ENCODE assay signal across 8 cellular contexts in the genomic region with DNA sequence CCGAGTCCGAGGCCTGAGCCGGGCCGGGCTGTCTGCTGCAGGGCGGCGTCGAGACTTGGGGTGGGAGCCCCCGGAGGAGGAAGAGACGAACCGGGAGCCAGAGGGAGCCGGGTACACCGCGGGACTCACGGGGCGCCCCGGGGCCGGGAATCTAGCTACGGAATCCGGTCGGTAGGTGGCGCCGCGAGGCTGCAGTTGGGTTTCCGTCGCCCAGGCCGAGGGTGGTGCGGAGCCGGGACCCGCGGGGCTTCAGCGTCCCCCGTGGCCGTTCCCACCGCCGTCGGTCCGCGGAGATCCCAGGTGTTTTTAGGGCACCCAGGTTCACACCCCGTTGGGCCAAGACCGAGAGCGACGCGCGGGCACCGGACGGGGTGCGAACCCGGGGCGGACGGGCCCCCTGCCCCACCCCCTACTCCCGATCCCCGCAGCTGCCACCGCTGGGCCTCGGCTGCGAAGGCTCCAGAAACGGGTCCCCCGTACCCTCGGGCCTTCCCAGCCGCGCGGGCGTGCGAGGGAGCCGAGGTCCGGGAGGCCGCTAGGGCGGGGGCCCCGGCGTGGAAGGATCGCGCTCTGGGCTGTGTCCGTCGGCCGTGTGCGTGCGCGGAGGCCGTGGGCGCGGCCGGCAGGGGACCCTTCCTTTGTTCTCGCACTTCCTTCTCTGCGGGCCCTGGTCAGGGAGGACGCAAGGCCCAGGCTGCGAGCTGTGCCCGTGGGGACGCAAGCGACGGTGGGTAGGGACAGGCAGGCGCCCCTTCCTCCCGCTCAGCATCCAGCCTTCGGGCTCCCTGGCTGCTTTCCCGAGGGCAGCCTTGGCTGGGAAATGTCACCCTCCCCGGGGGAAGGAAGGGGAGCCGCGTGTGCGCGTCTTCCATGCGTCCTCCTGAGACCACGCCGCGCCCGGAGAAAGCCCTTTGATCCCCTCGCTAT.
DNase-seq lines count a peak whose midpoint lies in the region; ATAC-seq and TF ChIP-seq lines count a peak whose summit lies in the region.

No MANE protein-coding gene starts in this region.

- no peak for TF ChIP-seq POLR2A in upper lobe of left lung (IDR thresholded peaks at IDR 0.05)

- H3K27ac Mint-ChIP-seq in activated naive CD8-positive, alpha-beta T cell treated with anti-CD3 and anti-CD28 coated beads, Interleukin-2, amount 50 U/mL, for 24 hours, result no peak overlapping the region
- peak overlapping the region; percentile 87 for H3K27ac Mint-ChIP-seq in progenitor cell of endocrine pancreas

- no peak for TF ChIP-seq EP300 in upper lobe of left lung (IDR thresholded peaks at IDR 0.05)

- intact Hi-C loops in left cardiac atrium (cut with DNase I), result loop anchor here (2.0 to 10.0 kb wide), 4 partner anchors 217 to 827 kb away; no protein-coding TSS in a partner anchor

- no peaks in the 10 kb centered on the region for H3K9me3 ChIP-seq in BE2C
- H3K9me3 ChIP-seq in MG63, result no peaks in the 10 kb centered on the region
- H3K9me3 ChIP-seq in upper lobe of left lung, result no peaks in the 10 kb centered on the region

- peak overlapping the region; percentile 61 for H3K4me3 Mint-ChIP-seq in activated naive CD8-positive, alpha-beta T cell treated with anti-CD3 and anti-CD28 coated beads, Interleukin-2, amount 50 U/mL, for 24 hours
- peak overlapping the region; percentile 69 for H3K4me3 Mint-ChIP-seq in progenitor cell of endocrine pancreas (ENCODE audit: low read depth)

- H3K27me3 ChIP-seq in BE2C, result no peaks in the 10 kb centered on the region
- H3K27me3 ChIP-seq in MG63, result no peaks in the 10 kb centered on the region
- H3K27me3 ChIP-seq in upper lobe of left lung, result no peaks in the 10 kb centered on the region

- H3K27ac ChIP-seq in upper lobe of left lung, result peak overlapping the region; percentile 2 to 48 (median 24)

- H3K4me1 Mint-ChIP-seq in activated naive CD8-positive, alpha-beta T cell treated with anti-CD3 and anti-CD28 coated beads, Interleukin-2, amount 50 U/mL, for 24 hours, result peaks cover 12% of the 10 kb centered on the region
- H3K4me1 Mint-ChIP-seq in progenitor cell of endocrine pancreas (ENCODE audit: low read depth), result no peaks in the 10 kb centered on the region

- H3K4me3 ChIP-seq in BE2C (ENCODE audit: low read depth, low read length) (peak overlapping the region; percentile 67), MG63 (peak overlapping the region; percentile 57), upper lobe of left lung (peak overlapping the region; percentile 43 to 74 (median 58))

- H3K27me3 Mint-ChIP-seq in activated naive CD8-positive, alpha-beta T cell treated with anti-CD3 and anti-CD28 coated beads, Interleukin-2, amount 50 U/mL, for 24 hours, result peaks cover 32% of the 10 kb centered on the region
- H3K27me3 Mint-ChIP-seq in progenitor cell of endocrine pancreas, result peaks cover 35% of the 10 kb centered on the region

- ATAC-seq in GM19397 (IDR thresholded peaks at IDR 0.05; ENCODE audit: unreplicated experiment) (peak; percentile 50), left cardiac atrium (peak; percentile 93), upper lobe of left lung (ENCODE audit: low FRiP score in 2 of 2) (peak; percentile 67 to 94)
- ATAC-seq in activated naive CD8-positive, alpha-beta T cell treated with anti-CD3 and anti-CD28 coated beads, Interleukin-2, amount 50 U/mL, for 24 hours, result peak; percentile 68

- TF ChIP-seq CTCF in BE2C (IDR thresholded peaks at IDR 0.05; ENCODE audit: low read depth, low read length) (peak; percentile 81), progenitor cell of endocrine pancreas (IDR thresholded peaks at IDR 0.05; ENCODE audit: unreplicated experiment) (peak; percentile 93), upper lobe of left lung (IDR thresholded peaks at IDR 0.05) (peak; percentile 71 to 94 (median 82))

- no peaks in the 10 kb centered on the region for H3K9me3 Mint-ChIP-seq in activated naive CD8-positive, alpha-beta T cell treated with anti-CD3 and anti-CD28 coated beads, Interleukin-2, amount 50 U/mL, for 24 hours
- H3K9me3 Mint-ChIP-seq in progenitor cell of endocrine pancreas (ENCODE audit: low read depth), result peaks cover 2% of the 10 kb centered on the region

- DNase-seq in BE2C (peak; percentile 89), MG63 (peak; percentile 68), T follicular helper cell (ENCODE audit: low read depth) (peak; percentile 62), left cardiac atrium (peak; percentile 84), progenitor cell of endocrine pancreas (ENCODE audit: low spot score, unreplicated experiment) (peak; percentile 80), upper lobe of left lung (peak; percentile 64 to 95)
- peak; percentile 88 for DNase-seq in activated naive CD8-positive, alpha-beta T cell treated with anti-CD3 and anti-CD28 coated beads, Interleukin-2, amount 50 U/mL, for 24 hours

- WGBS in upper lobe of left lung, 2 donors, result 16 to 39% methylated on average over 13 to 52 of the region's 104 CpGs

- H3K36me3 Mint-ChIP-seq in activated naive CD8-positive, alpha-beta T cell treated with anti-CD3 and anti-CD28 coated beads, Interleukin-2, amount 50 U/mL, for 24 hours (ENCODE audit: low read depth), result no peaks in the 10 kb centered on the region
- no peaks in the 10 kb centered on the region for H3K36me3 Mint-ChIP-seq in progenitor cell of endocrine pancreas (ENCODE audit: insufficient read depth)

- H3K4me1 ChIP-seq in BE2C, result no peaks in the 10 kb centered on the region
- H3K4me1 ChIP-seq in upper lobe of left lung, result peaks cover 8 to 15% (median 11%) of the 10 kb centered on the region in 4 donors

- H3K36me3 ChIP-seq in BE2C (no peaks in the 10 kb centered on the region), MG63 (no peaks in the 10 kb centered on the region), upper lobe of left lung (no peaks in the 10 kb centered on the region)

Comparison
In these comparisons a context has a peak if more than half of its experiments do, and no peak if none do; other contexts are left out.
1. Peak in every context shown above with its lines: DNase-seq, ATAC-seq, H3K4me3 ChIP-seq and H3K27ac ChIP-seq.